In genomic region chrX:49089553-49089952, GRCh38 we compare ENCODE assay signal across 8 cellular contexts.
"Had no signal": no experiment of that assay in that cellular context is flagged by ENCODE, and none has a peak within 500 bp of the region (broad histone marks: within the 10 kb centered on the region; RNA-seq: fewer than 3 reads in every experiment).

No MANE protein-coding gene starts in this region.

- DNase-seq: GDM1, GF-D8 had no signal

- ATAC-seq: GM12878 had no signal

- FAIRE-seq: G401.6, GM12878, GM12891, GM12892, GM18507, GM19239 had no signal

- H3K4me3 ChIP-seq: GM12878 had no signal
